16 cellular contexts compared by ENCODE assay signal in genomic region chr9:129676287-129676686, GRCh38. TPM values are rescaled to one million over a fixed set of nuclear protein-coding genes. Genes with fewer than 3 reads are reported as not detected.
DNase-seq lines count a peak whose midpoint lies in the region; TF ChIP-seq lines count a peak whose summit lies in the region.
"Had no signal": no experiment of that assay in that cellular context is flagged by ENCODE, and none has a peak within 500 bp of the region (broad histone marks: within the 10 kb centered on the region; RNA-seq: fewer than 3 reads in every experiment).

No MANE protein-coding gene starts in this region.

- no TSS peak for BruUV-seq in MCF 10A (replicated peaks; lab: Mats Ljungman, UMichigan)

- POLR2A ChIA-PET in MCF 10A (lab: Yijun Ruan, JAX): no interaction called here

- no peak for TF ChIP-seq POLR2A in breast epithelium (IDR thresholded peaks at IDR 0.05)

- H3K9me2 ChIP-seq in hepatocyte (replicated peaks; ENCODE audit: insufficient read depth): no peaks in the 10 kb centered on the region

- H2AFZ ChIP-seq in hepatocyte: no peak overlapping the region

- H3K4me3 ChIP-seq in breast epithelium (no peak overlapping the region), hepatocyte (no peak overlapping the region), tibial artery (no peak overlapping the region)
- H3K4me3 ChIP-seq: BLaER1 had no signal

- peak overlapping the region; percentile 50 to 90 for H3K27ac ChIP-seq in breast epithelium
- peak overlapping the region; percentile 82 for H3K27ac ChIP-seq in hepatocyte
- peak overlapping the region; percentile 32 to 56 for H3K27ac ChIP-seq in tibial artery
- H3K27ac ChIP-seq: BLaER1, RWPE1 had no signal

- no peak for DNase-seq in breast epithelium (ENCODE audit: low spot score in 2 of 2)
- DNase-seq in MCF 10A (ENCODE audit: unreplicated experiment): no peak
- no peak for DNase-seq in hepatocyte (ENCODE audit: low spot score)
- DNase-seq in tibial artery: no peak
- no peak for DNase-seq in T-helper 2 cell treated with Interferon-gamma antibody and Interleukin-4, amounts not matched to agents 5 μg/mL and 100 μg/mL, for 36 hours (ENCODE audit: low spot score)
- no peak for DNase-seq in type B pancreatic cell (ENCODE audit: extremely low spot score, unreplicated experiment)
- DNase-seq: CD8-positive, alpha-beta T cell; HCEC 1CT; KG1; NCI-H1436; NCI-H2029; NCI-H748 treated with DMSO at 0.1 percent for 48 hours; PC-3 had no signal

- 85% methylated on average over 4 of the region's 4 CpGs for WGBS in hepatocyte (ENCODE audit: low lambda C conversion rate, missing lambda C conversion rate)

- no peaks in the 10 kb centered on the region for H3K4me1 Mint-ChIP-seq in MCF 10A (ENCODE audit: insufficient read depth, unreplicated experiment)
- no peaks in the 10 kb centered on the region for H3K4me1 Mint-ChIP-seq in T-helper 2 cell treated with Interferon-gamma antibody and Interleukin-4, amounts not matched to agents 5 μg/mL and 100 μg/mL, for 36 hours (ENCODE audit: low read depth)
- H3K4me1 Mint-ChIP-seq in type B pancreatic cell (ENCODE audit: unreplicated experiment): peaks cover 28% of the 10 kb centered on the region

- no peak for TF ChIP-seq CTCF in breast epithelium (IDR thresholded peaks at IDR 0.05)
- TF ChIP-seq CTCF in MCF 10A (IDR thresholded peaks at IDR 0.05; ENCODE audit: unreplicated experiment): no peak
- TF ChIP-seq CTCF in hepatocyte (IDR thresholded peaks at IDR 0.05; ENCODE audit: poor library complexity): no peak
- TF ChIP-seq CTCF in tibial artery (IDR thresholded peaks at IDR 0.05): no peak
- no peak for TF ChIP-seq CTCF in type B pancreatic cell (conservative IDR thresholded peaks at IDR 0.05)

- H4K20me1 ChIP-seq in hepatocyte (ENCODE audit: insufficient read depth, poor library complexity, severe bottlenecking): no peaks in the 10 kb centered on the region
- H4K20me1 ChIP-seq: BLaER1 had no signal

- H3K36me3 ChIP-seq in breast epithelium: no peaks in the 10 kb centered on the region
- H3K36me3 ChIP-seq in hepatocyte (replicated peaks; ENCODE audit: insufficient read depth, low read depth): no peaks in the 10 kb centered on the region
- no peaks in the 10 kb centered on the region for H3K36me3 ChIP-seq in tibial artery
- H3K36me3 ChIP-seq: BLaER1 had no signal

- H3K9me3 ChIP-seq in breast epithelium (no peaks in the 10 kb centered on the region), hepatocyte (ENCODE audit: low read depth) (no peaks in the 10 kb centered on the region), tibial artery (no peaks in the 10 kb centered on the region)
- H3K9me3 ChIP-seq: BLaER1 had no signal

- peaks cover 5% of the 10 kb centered on the region for H3K79me2 ChIP-seq in hepatocyte

- intact Hi-C loops in breast epithelium (cut with DNase I; ENCODE audit: low total_unique reads): no loop called here
- intact Hi-C loops in MCF 10A (cut with micrococcal nuclease): no loop called here
- intact Hi-C loops in tibial artery (cut with DNase I; ENCODE audit: low total_unique reads): loop anchor here (10.0 kb wide), 1 partner anchor 1059 kb away; no protein-coding TSS in a partner anchor

- CTCF ChIA-PET in MCF 10A (lab: Yijun Ruan, JAX): interaction anchor here (0.6 kb wide), 1 partner anchor 22 kb away, joined by 3 read pairs; no protein-coding TSS in a partner anchor

- H3K9me3 Mint-ChIP-seq in MCF 10A (ENCODE audit: unreplicated experiment) (no peaks in the 10 kb centered on the region), type B pancreatic cell (no peaks in the 10 kb centered on the region)
- no peaks in the 10 kb centered on the region for H3K9me3 Mint-ChIP-seq in T-helper 2 cell treated with Interferon-gamma antibody and Interleukin-4, amounts not matched to agents 5 μg/mL and 100 μg/mL, for 36 hours
- H3K9me3 Mint-ChIP-seq: CD8-positive, alpha-beta T cell had no signal

- peak overlapping the region; percentile 44 for H3K4me2 ChIP-seq in hepatocyte
- H3K4me2 ChIP-seq: BLaER1 had no signal

- H3K27ac Mint-ChIP-seq in MCF 10A (ENCODE audit: low read depth, unreplicated experiment) (no peak overlapping the region), type B pancreatic cell (no peak overlapping the region)
- H3K27ac Mint-ChIP-seq in T-helper 2 cell treated with Interferon-gamma antibody and Interleukin-4, amounts not matched to agents 5 μg/mL and 100 μg/mL, for 36 hours: no peak overlapping the region
- H3K27ac Mint-ChIP-seq: CD8-positive, alpha-beta T cell had no signal

- no peaks in the 10 kb centered on the region for H3K27me3 ChIP-seq in breast epithelium
- no peaks in the 10 kb centered on the region for H3K27me3 ChIP-seq in hepatocyte
- no peaks in the 10 kb centered on the region for H3K27me3 ChIP-seq in tibial artery

- H3K27me3 Mint-ChIP-seq in MCF 10A (ENCODE audit: insufficient read depth, unreplicated experiment): peaks cover 56% of the 10 kb centered on the region
- peaks cover 5% of the 10 kb centered on the region for H3K27me3 Mint-ChIP-seq in T-helper 2 cell treated with Interferon-gamma antibody and Interleukin-4, amounts not matched to agents 5 μg/mL and 100 μg/mL, for 36 hours (ENCODE audit: low read depth)
- peaks cover 19% of the 10 kb centered on the region for H3K27me3 Mint-ChIP-seq in type B pancreatic cell

- H3K4me1 ChIP-seq in breast epithelium (no peaks in the 10 kb centered on the region), hepatocyte (ENCODE audit: insufficient read depth) (peaks cover 24% of the 10 kb centered on the region), tibial artery (peaks cover 0 to 55% (median 26%) of the 10 kb centered on the region in 4 donors)
- H3K4me1 ChIP-seq: BLaER1 had no signal

- H3K36me3 Mint-ChIP-seq in MCF 10A (ENCODE audit: insufficient read depth, unreplicated experiment) (no peaks in the 10 kb centered on the region), type B pancreatic cell (no peaks in the 10 kb centered on the region)
- H3K36me3 Mint-ChIP-seq in T-helper 2 cell treated with Interferon-gamma antibody and Interleukin-4, amounts not matched to agents 5 μg/mL and 100 μg/mL, for 36 hours (ENCODE audit: low read depth): no peaks in the 10 kb centered on the region
- H3K36me3 Mint-ChIP-seq: CD8-positive, alpha-beta T cell had no signal

- H3K4me3 Mint-ChIP-seq in MCF 10A (ENCODE audit: unreplicated experiment) (no peak overlapping the region), type B pancreatic cell (no peak overlapping the region)
- H3K4me3 Mint-ChIP-seq in T-helper 2 cell treated with Interferon-gamma antibody and Interleukin-4, amounts not matched to agents 5 μg/mL and 100 μg/mL, for 36 hours: no peak overlapping the region
- H3K4me3 Mint-ChIP-seq: CD8-positive, alpha-beta T cell had no signal

RNA-seq across cellular contexts. Expression of gene PRRX2, which starts 10.8 kb away (rescaled TPM):
- total RNA-seq in breast epithelium (10 to 100 TPM in 1 of 3 donors, 1 to 10 TPM in 2; 4.4 to 35.1 (median 9.9) TPM), MCF 10A (2022) (not detected in 2 replicates), hepatocyte (5.7 and 9.7 TPM in 2 replicates), type B pancreatic cell (ENCODE audit: low replicate concordance) (0.50 and 20.8 TPM in 2 replicates)
- 14.0 and 23.0 TPM in 2 replicates for polyA plus RNA-seq in hepatocyte
- total RNA-seq: CD8-positive, alpha-beta T cell; G401 had no signal

RNA-seq across cellular contexts. Expression of gene ASB6, which starts 34.3 kb away (rescaled TPM):
- 10 to 100 TPM; 11.2 to 24.4 (median 21.6) TPM for total RNA-seq in breast epithelium
- total RNA-seq in MCF 10A (2022): 14.4 TPM in 2 replicates
- 10.5 and 14.2 TPM in 2 replicates for total RNA-seq in hepatocyte
- 10.7 and 15.5 TPM in 2 replicates for polyA plus RNA-seq in hepatocyte
- 20.7 and 22.4 TPM in 2 replicates for total RNA-seq in type B pancreatic cell (ENCODE audit: low replicate concordance)

RNA-seq across cellular contexts. Expression of gene NTMT1, which starts 50.3 kb away (rescaled TPM):
- total RNA-seq in breast epithelium (10 to 100 TPM; 17.8 to 31.1 (median 27.4) TPM), MCF 10A (2022) (32.9 and 49.2 TPM in 2 replicates), hepatocyte (20.8 and 32.5 TPM in 2 replicates), type B pancreatic cell (ENCODE audit: low replicate concordance) (31.4 and 33.5 TPM in 2 replicates)
- polyA plus RNA-seq in hepatocyte: 66.9 and 81.4 TPM in 2 replicates

RNA-seq across cellular contexts. Expression of gene C9orf50, which starts 55.4 kb away (rescaled TPM):
- total RNA-seq in breast epithelium: under 1 TPM in 1 of 3 donors, not detected in 2; 0.48 TPM
- total RNA-seq in MCF 10A (2022): 0.20 TPM in 1 of 2 replicates, not detected in the other
- total RNA-seq in hepatocyte: not detected in 2 replicates
- polyA plus RNA-seq in hepatocyte: 0.86 TPM in 1 of 2 replicates, not detected in the other
- total RNA-seq in type B pancreatic cell (ENCODE audit: low replicate concordance): not detected in 2 replicates
- total RNA-seq: G401, PC-3 had no signal
